Comparison of ENCODE assay signal across 1 cellular context in the genomic region with DNA sequence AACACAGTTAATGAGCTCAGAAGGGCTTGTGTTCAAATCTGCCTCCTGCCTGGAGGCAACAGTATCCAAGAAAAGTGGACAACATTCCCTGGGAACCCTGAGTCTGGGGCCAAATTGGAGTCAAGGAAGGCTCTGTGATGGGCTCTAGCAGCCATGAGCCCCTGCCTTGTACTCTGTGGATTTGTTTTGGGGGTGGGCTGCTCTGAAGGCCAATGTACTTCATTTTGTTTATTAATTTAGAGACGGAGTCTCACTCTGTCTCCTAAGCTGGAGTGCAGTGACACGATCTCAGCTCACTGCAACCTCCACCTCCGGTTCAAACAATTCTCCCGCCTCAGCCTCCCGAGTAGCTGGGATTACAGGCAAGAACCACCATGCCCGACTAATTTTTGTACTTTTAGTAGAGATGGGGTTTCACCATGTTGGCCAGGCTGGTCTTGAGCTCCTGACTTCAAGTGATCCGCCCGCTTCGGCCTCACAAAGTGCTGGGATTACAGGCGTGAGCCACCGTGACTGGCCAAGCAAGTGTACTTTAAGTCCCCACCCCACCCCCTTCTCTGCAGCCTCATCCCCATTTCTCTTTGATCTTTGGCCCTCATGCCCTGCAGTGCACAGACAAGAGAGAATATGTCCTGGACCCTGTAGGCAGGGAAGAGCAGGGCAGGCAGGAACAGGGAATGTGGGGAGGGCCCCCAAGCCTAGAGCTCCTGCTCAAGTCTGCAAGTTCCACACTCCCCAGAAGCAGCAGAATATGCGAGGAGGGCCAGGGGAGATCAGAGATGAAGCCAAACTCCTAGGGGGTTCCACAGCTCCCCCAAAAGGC.
TF ChIP-seq lines count a peak whose summit lies in the region.

No MANE protein-coding gene starts in this region.

TF ChIP-seq in GM23338, 12 proteins besides CTCF, POLR2A, EP300 and RAD21:
- TF ChIP-seq, protein P1, sequence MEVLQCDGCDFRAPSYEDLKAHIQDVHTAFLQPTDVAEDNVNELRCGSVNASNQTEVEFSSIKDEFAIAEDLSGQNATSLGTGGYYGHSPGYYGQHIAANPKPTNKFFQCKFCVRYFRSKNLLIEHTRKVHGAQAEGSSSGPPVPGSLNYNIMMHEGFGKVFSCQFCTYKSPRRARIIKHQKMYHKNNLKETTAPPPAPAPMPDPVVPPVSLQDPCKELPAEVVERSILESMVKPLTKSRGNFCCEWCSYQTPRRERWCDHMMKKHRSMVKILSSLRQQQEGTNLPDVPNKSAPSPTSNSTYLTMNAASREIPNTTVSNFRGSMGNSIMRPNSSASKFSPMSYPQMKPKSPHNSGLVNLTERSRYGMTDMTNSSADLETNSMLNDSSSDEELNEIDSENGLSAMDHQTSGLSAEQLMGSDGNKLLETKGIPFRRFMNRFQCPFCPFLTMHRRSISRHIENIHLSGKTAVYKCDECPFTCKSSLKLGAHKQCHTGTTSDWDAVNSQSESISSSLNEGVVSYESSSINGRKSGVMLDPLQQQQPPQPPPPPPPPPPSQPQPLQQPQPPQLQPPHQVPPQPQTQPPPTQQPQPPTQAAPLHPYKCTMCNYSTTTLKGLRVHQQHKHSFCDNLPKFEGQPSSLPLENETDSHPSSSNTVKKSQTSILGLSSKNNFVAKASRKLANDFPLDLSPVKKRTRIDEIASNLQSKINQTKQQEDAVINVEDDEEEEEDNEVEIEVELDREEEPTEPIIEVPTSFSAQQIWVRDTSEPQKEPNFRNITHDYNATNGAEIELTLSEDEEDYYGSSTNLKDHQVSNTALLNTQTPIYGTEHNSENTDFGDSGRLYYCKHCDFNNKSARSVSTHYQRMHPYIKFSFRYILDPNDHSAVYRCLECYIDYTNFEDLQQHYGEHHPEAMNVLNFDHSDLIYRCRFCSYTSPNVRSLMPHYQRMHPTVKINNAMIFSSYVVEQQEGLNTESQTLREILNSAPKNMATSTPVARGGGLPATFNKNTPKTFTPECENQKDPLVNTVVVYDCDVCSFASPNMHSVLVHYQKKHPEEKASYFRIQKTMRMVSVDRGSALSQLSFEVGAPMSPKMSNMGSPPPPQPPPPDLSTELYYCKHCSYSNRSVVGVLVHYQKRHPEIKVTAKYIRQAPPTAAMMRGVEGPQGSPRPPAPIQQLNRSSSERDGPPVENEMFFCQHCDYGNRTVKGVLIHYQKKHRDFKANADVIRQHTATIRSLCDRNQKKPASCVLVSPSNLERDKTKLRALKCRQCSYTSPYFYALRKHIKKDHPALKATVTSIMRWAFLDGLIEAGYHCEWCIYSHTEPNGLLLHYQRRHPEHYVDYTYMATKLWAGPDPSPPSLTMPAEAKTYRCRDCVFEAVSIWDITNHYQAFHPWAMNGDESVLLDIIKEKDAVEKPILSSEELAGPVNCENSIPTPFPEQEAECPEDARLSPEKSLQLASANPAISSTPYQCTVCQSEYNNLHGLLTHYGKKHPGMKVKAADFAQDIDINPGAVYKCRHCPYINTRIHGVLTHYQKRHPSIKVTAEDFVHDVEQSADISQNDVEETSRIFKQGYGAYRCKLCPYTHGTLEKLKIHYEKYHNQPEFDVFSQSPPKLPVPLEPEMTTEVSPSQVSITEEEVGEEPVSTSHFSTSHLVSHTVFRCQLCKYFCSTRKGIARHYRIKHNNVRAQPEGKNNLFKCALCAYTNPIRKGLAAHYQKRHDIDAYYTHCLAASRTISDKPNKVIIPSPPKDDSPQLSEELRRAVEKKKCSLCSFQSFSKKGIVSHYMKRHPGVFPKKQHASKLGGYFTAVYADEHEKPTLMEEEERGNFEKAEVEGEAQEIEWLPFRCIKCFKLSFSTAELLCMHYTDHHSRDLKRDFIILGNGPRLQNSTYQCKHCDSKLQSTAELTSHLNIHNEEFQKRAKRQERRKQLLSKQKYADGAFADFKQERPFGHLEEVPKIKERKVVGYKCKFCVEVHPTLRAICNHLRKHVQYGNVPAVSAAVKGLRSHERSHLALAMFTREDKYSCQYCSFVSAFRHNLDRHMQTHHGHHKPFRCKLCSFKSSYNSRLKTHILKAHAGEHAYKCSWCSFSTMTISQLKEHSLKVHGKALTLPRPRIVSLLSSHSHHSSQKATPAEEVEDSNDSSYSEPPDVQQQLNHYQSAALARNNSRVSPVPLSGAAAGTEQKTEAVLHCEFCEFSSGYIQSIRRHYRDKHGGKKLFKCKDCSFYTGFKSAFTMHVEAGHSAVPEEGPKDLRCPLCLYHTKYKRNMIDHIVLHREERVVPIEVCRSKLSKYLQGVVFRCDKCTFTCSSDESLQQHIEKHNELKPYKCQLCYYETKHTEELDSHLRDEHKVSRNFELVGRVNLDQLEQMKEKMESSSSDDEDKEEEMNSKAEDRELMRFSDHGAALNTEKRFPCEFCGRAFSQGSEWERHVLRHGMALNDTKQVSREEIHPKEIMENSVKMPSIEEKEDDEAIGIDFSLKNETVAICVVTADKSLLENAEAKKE (CRISPR knock-in tag; IDR thresholded peaks at IDR 0.05), result no peak
- TF ChIP-seq EZH2 (IDR thresholded peaks at IDR 0.05; ENCODE audit: low read depth, unreplicated experiment), result no peak
